ENCODE assay signal across 1 cellular context in genomic region chr6:77650098-77650663, GRCh38.
TF ChIP-seq lines count a peak whose summit lies in the region.

No MANE protein-coding gene starts in this region.

TF ChIP-seq in K562, 482 proteins besides CTCF, POLR2A, EP300 and RAD21 (continued from another document):
- no peak for TF ChIP-seq JUNB (CRISPR knock-in tag; conservative IDR thresholded peaks at IDR 0.05)
- peak; percentile 19 to 43; a peak in 1 of 4 replicates for TF ChIP-seq MNT (conservative IDR thresholded peaks at IDR 0.05)
- no peak for TF ChIP-seq ZFP1 (CRISPR knock-in tag; IDR thresholded peaks at IDR 0.05)
- TF ChIP-seq ZBTB1 (CRISPR knock-in tag; IDR thresholded peaks at IDR 0.05; ENCODE audit: borderline replicate concordance, low read depth) = no peak
- peak; percentile 49 to 60 for TF ChIP-seq NRF1 (conservative IDR thresholded peaks at IDR 0.05 in 1 of 2, IDR thresholded peaks at IDR 0.05 in 1 of 2)
- TF ChIP-seq MAZ (CRISPR knock-in tag; conservative IDR thresholded peaks at IDR 0.05 in 1 of 2, IDR thresholded peaks at IDR 0.05 in 1 of 2) = peak in 1 of 2 experiments; percentile 38; a peak in 1 of 4 replicates
- TF ChIP-seq ZNF717 (CRISPR knock-in tag; IDR thresholded peaks at IDR 0.05) = no peak
- TF ChIP-seq ATF1 (CRISPR knock-in tag; IDR thresholded peaks at IDR 0.05) = no peak
- TF ChIP-seq ATF1 (tag; IDR thresholded peaks at IDR 0.05) = no peak
- TF ChIP-seq BHLHE40 (IDR thresholded peaks at IDR 0.05; ENCODE audit: low read length) = peak; percentile 76
- peak; percentile 18 for TF ChIP-seq HNRNPLL (IDR thresholded peaks at IDR 0.05; ENCODE audit: low read depth, low read length, poor library complexity, severe bottlenecking)
- peak; percentile 62 for TF ChIP-seq MAX (CRISPR knock-in tag; IDR thresholded peaks at IDR 0.05)
- 0 out of 2 replicates have a peak, but pooled peaks have one; percentile 39 for TF ChIP-seq LCOR (CRISPR knock-in tag; IDR thresholded peaks at IDR 0.05)
- no peak for TF ChIP-seq TSC22D4 (tag; IDR thresholded peaks at IDR 0.05)
- TF ChIP-seq ZNF518B (CRISPR knock-in tag; IDR thresholded peaks at IDR 0.05) = no peak
- TF ChIP-seq, protein P1, sequence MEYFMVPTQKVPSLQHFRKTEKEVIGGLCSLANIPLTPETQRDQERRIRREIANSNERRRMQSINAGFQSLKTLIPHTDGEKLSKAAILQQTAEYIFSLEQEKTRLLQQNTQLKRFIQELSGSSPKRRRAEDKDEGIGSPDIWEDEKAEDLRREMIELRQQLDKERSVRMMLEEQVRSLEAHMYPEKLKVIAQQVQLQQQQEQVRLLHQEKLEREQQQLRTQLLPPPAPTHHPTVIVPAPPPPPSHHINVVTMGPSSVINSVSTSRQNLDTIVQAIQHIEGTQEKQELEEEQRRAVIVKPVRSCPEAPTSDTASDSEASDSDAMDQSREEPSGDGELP (CRISPR knock-in tag; IDR thresholded peaks at IDR 0.05; ENCODE audit: borderline replicate concordance) = peak; percentile 37; the same call in 1 of the 2 replicates
- no peak for TF ChIP-seq RFX5 (IDR thresholded peaks at IDR 0.05; ENCODE audit: low read depth, low read length)
- TF ChIP-seq, protein P2, sequence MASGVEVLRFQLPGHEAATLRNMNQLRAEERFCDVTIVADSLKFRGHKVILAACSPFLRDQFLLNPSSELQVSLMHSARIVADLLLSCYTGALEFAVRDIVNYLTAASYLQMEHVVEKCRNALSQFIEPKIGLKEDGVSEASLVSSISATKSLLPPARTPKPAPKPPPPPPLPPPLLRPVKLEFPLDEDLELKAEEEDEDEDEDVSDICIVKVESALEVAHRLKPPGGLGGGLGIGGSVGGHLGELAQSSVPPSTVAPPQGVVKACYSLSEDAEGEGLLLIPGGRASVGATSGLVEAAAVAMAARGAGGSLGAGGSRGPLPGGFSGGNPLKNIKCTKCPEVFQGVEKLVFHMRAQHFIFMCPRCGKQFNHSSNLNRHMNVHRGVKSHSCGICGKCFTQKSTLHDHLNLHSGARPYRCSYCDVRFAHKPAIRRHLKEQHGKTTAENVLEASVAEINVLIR (CRISPR knock-in tag; IDR thresholded peaks at IDR 0.05) = no peak
- no peak for TF ChIP-seq GABPB2 (CRISPR knock-in tag; conservative IDR thresholded peaks at IDR 0.05)
- TF ChIP-seq RBM34 (IDR thresholded peaks at IDR 0.05; ENCODE audit: borderline replicate concordance, insufficient read depth, low read length) = no peak
- peak; percentile 47; the same call in 1 of the 2 replicates for TF ChIP-seq L3MBTL2 (IDR thresholded peaks at IDR 0.05)
- TF ChIP-seq ZNF511 (CRISPR knock-in tag; IDR thresholded peaks at IDR 0.05) = 0 out of 2 replicates have a peak, but pooled peaks have one; percentile 33
- no peak for TF ChIP-seq TCF3 (CRISPR knock-in tag; IDR thresholded peaks at IDR 0.05)
- no peak for TF ChIP-seq ZNF551 (CRISPR knock-in tag; IDR thresholded peaks at IDR 0.05)
- TF ChIP-seq MYC (IDR thresholded peaks at IDR 0.05; ENCODE audit: low read depth, low read length) = 0 out of 2 replicates have a peak, but pooled peaks have one; percentile 14
- TF ChIP-seq MYC (CRISPR knock-in tag; IDR thresholded peaks at IDR 0.05; ENCODE audit: borderline replicate concordance, low read depth) = no peak
